11 cellular contexts compared by ENCODE assay signal in genomic region chr11:61489833-61490585, GRCh38. TPM values are rescaled to one million over a fixed set of nuclear protein-coding genes. Genes with fewer than 3 reads are reported as not detected.
DNase-seq lines count a peak whose midpoint lies in the region; ATAC-seq and TF ChIP-seq lines count a peak whose summit lies in the region.
"Had no signal": no experiment of that assay in that cellular context is flagged by ENCODE, and none has a peak within 500 bp of the region (broad histone marks: within the 10 kb centered on the region; RNA-seq: fewer than 3 reads in every experiment).

No MANE protein-coding gene starts in this region.

- intact Hi-C loops in mammary epithelial cell (cut with micrococcal nuclease) (no loop called here), right lobe of liver (cut with DNase I) (loop anchor here in 1 of 2 donors (5.0 kb wide), 1 partner anchor 87 kb away; no protein-coding TSS in a partner anchor), vagina (cut with DNase I) (loop anchor here (10.0 kb wide), 1 partner anchor 145 kb away; no protein-coding TSS in a partner anchor)

- no peak for TF ChIP-seq POLR2A in right lobe of liver (IDR thresholded peaks at IDR 0.05)
- no peak for TF ChIP-seq POLR2A in vagina (IDR thresholded peaks at IDR 0.05)

- DNase-seq in T47D (ENCODE audit: low read depth in 1 of 2, low spot score in 1 of 2) (peak; percentile 64 to 92), mammary epithelial cell (no peak), ecto neural progenitor cell (ENCODE audit: low spot score) (peak; percentile 69), right lobe of liver (peak; percentile 68 to 93 (median 90)), vagina (ENCODE audit: extremely low spot score in 2 of 2) (no peak), GM13977 (ENCODE audit: low spot score) (no peak), NCI-H2107 (lab: John Stamatoyannopoulos, UW) (no peak)
- DNase-seq: activated T-cell treated with anti-CD3 and anti-CD28 coated beads, Interleukin-2, amount 50 U/mL, for 72 hours; NCI-H187 treated with DMSO at 0.1 percent for 48 hours had no signal

- dilution Hi-C loops in mammary epithelial cell (cut with HindIII; ENCODE audit: low sequenced_read_pairs): no loop called here

- peaks cover 11% of the 10 kb centered on the region for H3K4me1 ChIP-seq in mammary epithelial cell (ENCODE audit: insufficient read depth, low read length)
- peaks cover 0 to 25% (median 10%) of the 10 kb centered on the region in 4 donors for H3K4me1 ChIP-seq in right lobe of liver
- peaks cover 25% of the 10 kb centered on the region for H3K4me1 ChIP-seq in vagina
- H3K4me1 ChIP-seq: HAP-1 had no signal

- no peak overlapping the region for H2AFZ ChIP-seq in mammary epithelial cell (ENCODE audit: low read depth, low read length)

- H3K4me3 ChIP-seq in mammary epithelial cell (replicated peaks in 1 of 3; ENCODE audit: insufficient read depth in 1 of 3, low read depth in 2 of 3, low read length in 3 of 3) (no peak overlapping the region), right lobe of liver (peak overlapping the region in 2 of 3 donors; percentile 23 to 33), vagina (no peak overlapping the region)
- H3K4me3 ChIP-seq: HAP-1 had no signal

- in situ Hi-C loops in T47D (cut with HindIII; ENCODE audit: low pct_unique_long_range_greater_than_20kb, low sequenced_read_pairs) (no loop called here), mammary epithelial cell (cut with MboI; ENCODE audit: low sequenced_read_pairs in 2 of 2) (no loop called here), GM13977 (cut with MboI; ENCODE audit: low pct_unique_long_range_greater_than_20kb, low sequenced_read_pairs, unreplicated experiment) (no loop called here)

- CTCF ChIA-PET in mammary epithelial cell (lab: Charles Lee; ENCODE audit: low non-redundant PET): no interaction called here

- H3K9me3 ChIP-seq in mammary epithelial cell (replicated peaks; ENCODE audit: insufficient read depth, low read length) (no peaks in the 10 kb centered on the region), right lobe of liver (no peaks in the 10 kb centered on the region), vagina (no peaks in the 10 kb centered on the region)
- H3K9me3 ChIP-seq: HAP-1 had no signal

- ATAC-seq in right lobe of liver (peak; percentile 65 to 82 (median 74)), HG03039 (IDR thresholded peaks at IDR 0.05; ENCODE audit: unreplicated experiment) (no peak)
- ATAC-seq: activated T-cell treated with anti-CD3 and anti-CD28 coated beads, Interleukin-2, amount 50 U/mL, for 72 hours had no signal

- H3K36me3 ChIP-seq in mammary epithelial cell (ENCODE audit: insufficient read depth, low read length) (no peaks in the 10 kb centered on the region), right lobe of liver (no peaks in the 10 kb centered on the region), vagina (no peaks in the 10 kb centered on the region)
- H3K36me3 ChIP-seq: HAP-1 had no signal

- no peaks in the 10 kb centered on the region for H3K79me2 ChIP-seq in mammary epithelial cell (ENCODE audit: insufficient read depth, low read length)

- WGBS in mammary epithelial cell (ENCODE audit: low coverage, missing lambda C conversion rate): 22% methylated on average over 10 of the region's 12 CpGs
- 11% methylated on average over 8 of the region's 12 CpGs for WGBS in right lobe of liver (ENCODE audit: insufficient coverage, low coverage, low lambda C conversion rate, missing lambda C conversion rate)

- no TSS peak for BruUV-seq in mammary epithelial cell (replicated peaks; lab: Mats Ljungman, UMichigan)

- TF ChIP-seq CTCF in mammary epithelial cell (conservative IDR thresholded peaks at IDR 0.05 in 1 of 2, IDR thresholded peaks at IDR 0.05 in 1 of 2; ENCODE audit: extremely low read depth in 1 of 2, insufficient read depth in 1 of 2, low read depth in 1 of 2, low read length in 2 of 2): no peak
- TF ChIP-seq CTCF in right lobe of liver (IDR thresholded peaks at IDR 0.05): no peak
- TF ChIP-seq CTCF in vagina (IDR thresholded peaks at IDR 0.05): no peak
- TF ChIP-seq CTCF in GM13977 (IDR thresholded peaks at IDR 0.05; ENCODE audit: extremely low read depth, insufficient read depth, missing control alignments): no peak

- no peak overlapping the region for H3K4me2 ChIP-seq in mammary epithelial cell (ENCODE audit: insufficient read depth, low read depth, low read length)

- no peaks in the 10 kb centered on the region for H4K20me1 ChIP-seq in mammary epithelial cell (ENCODE audit: insufficient read depth, low read length)

- H3K27me3 ChIP-seq in mammary epithelial cell (ENCODE audit: insufficient read depth, low read length) (no peaks in the 10 kb centered on the region), right lobe of liver (no peaks in the 10 kb centered on the region), vagina (no peaks in the 10 kb centered on the region)

- no peak overlapping the region for H3K9ac ChIP-seq in mammary epithelial cell (ENCODE audit: insufficient read depth, low read length)

- H3K27ac ChIP-seq in mammary epithelial cell (ENCODE audit: insufficient read depth, low read depth, low read length): no peak overlapping the region
- peak overlapping the region in 2 of 3 donors; percentile 49 to 81 for H3K27ac ChIP-seq in right lobe of liver
- H3K27ac ChIP-seq in vagina: peak overlapping the region; percentile 58

RNA-seq across cellular contexts. Expression of gene LRRC10B, which starts 18.5 kb away (rescaled TPM):
- total RNA-seq in mammary epithelial cell (under 1 TPM in 1 of 2 donors, not detected in 1; under 0.01 TPM), right lobe of liver (not detected), vagina (0.74 TPM)
- 0.05 TPM for polyA plus RNA-seq in mammary epithelial cell
- polyA minus RNA-seq in mammary epithelial cell: not detected
- total RNA-seq: activated T-cell treated with anti-CD3 and anti-CD28 coated beads, Interleukin-2, amount 50 U/mL, for 72 hours had no signal

Comparison
In these comparisons a context has a peak if more than half of its experiments do, and no peak if none do; other contexts are left out.
1. DNase-seq: peak in T47D (2 of 2), ecto neural progenitor cell (single experiment) and right lobe of liver (3 of 3); none in mammary epithelial cell (single experiment), vagina (0 of 2), GM13977 (single experiment) and NCI-H2107 (single experiment).
2. H3K4me3 ChIP-seq: peak in right lobe of liver (2 of 3); none in mammary epithelial cell (0 of 3) and vagina (0 of 2).